In genomic region chr14:72605921-72606220, GRCh38 we compare ENCODE assay signal across 18 cellular contexts.
"Had no signal": no experiment of that assay in that cellular context is flagged by ENCODE, and none has a peak within 500 bp of the region (broad histone marks: within the 10 kb centered on the region; RNA-seq: fewer than 3 reads in every experiment).

No MANE protein-coding gene starts in this region.

- DNase-seq: Kasumi-1, MM.1S, NCI-H1092 treated with DMSO at 0.1 percent for 48 hours, NCI-H1436, NCI-H187, NCI-H2029, NCI-H2081 treated with DMSO at 0.1 percent for 48 hours, NCI-H226, NCI-H446, NCI-H510A, NCI-H69, NCI-H774, SHP77 had no signal

- ATAC-seq: HepG2, K562 had no signal

- H3K9ac ChIP-seq: KMS-11 had no signal

- H3K4me2 ChIP-seq: KMS-11 had no signal

- H3K4me3 ChIP-seq: K562 had no signal

- H3K4me3 Mint-ChIP-seq: IgD-negative memory B cell had no signal

- H3K27ac ChIP-seq: KMS-11, RWPE1 had no signal

- H3K27ac Mint-ChIP-seq: IgD-negative memory B cell had no signal

- H3K9me3 Mint-ChIP-seq: IgD-negative memory B cell had no signal

- H3K36me3 Mint-ChIP-seq: IgD-negative memory B cell had no signal
